Comparison of ENCODE assay signal across 1 cellular context in the genomic region with DNA sequence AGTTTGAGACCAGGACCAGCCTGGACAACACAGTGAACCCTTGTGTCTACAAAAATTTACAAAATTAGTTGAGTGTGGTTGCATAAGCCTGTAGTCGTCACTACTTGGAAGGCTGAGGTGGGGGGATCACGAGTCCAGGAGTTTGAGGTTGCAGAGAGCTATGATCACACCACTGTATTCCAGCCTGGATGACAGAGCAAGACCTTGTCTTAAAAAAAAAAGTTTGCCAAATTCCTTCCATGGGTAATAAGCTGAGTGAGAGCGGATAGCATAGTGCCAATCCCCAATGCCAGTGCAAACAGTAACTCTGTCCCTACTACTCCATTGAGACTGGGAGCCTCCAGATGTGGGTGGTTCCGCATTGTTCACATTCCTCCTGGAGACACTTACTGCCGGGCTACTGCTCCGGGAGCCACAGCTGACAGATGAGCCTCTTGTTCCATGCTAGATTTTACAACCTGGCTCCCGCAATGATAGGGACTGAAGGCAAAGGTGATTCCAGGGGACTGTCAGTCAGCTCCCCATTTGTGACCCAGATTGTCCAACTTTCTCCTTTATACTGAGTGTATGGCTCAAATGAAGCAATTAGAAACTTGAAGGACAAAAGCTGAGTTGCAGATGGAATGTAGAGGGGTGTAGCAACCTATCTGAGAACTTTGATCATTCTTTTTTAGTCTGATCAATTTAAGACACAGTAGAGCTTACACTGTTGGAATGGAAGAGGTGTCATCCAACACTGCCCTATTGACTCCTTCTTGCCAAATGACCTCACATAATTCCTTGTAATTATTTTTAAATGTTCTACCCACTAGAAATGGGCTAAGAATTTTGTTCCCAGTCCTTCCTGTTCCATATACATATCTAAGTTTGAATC.
TF ChIP-seq lines count a peak whose summit lies in the region.

No MANE protein-coding gene starts in this region.

TF ChIP-seq in SK-N-SH treated with all-trans-retinoic acid at 6 μM for 48 hours, 23 proteins besides CTCF, POLR2A, EP300 and RAD21 (continued from another document):
- no peak for TF ChIP-seq PPARA (CRISPR knock-in tag; IDR thresholded peaks at IDR 0.05; ENCODE audit: borderline replicate concordance)
- TF ChIP-seq, protein P1, sequence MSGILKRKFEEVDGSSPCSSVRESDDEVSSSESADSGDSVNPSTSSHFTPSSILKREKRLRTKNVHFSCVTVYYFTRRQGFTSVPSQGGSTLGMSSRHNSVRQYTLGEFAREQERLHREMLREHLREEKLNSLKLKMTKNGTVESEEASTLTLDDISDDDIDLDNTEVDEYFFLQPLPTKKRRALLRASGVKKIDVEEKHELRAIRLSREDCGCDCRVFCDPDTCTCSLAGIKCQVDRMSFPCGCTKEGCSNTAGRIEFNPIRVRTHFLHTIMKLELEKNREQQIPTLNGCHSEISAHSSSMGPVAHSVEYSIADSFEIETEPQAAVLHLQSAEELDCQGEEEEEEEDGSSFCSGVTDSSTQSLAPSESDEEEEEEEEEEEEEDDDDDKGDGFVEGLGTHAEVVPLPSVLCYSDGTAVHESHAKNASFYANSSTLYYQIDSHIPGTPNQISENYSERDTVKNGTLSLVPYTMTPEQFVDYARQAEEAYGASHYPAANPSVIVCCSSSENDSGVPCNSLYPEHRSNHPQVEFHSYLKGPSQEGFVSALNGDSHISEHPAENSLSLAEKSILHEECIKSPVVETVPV (CRISPR knock-in tag; IDR thresholded peaks at IDR 0.05) = no peak
